9 cellular contexts compared by ENCODE assay signal in genomic region chr3:120177907-120178306, GRCh38.
A peak's percentile ranks its signal among the peaks of the same experiment; 100 is the strongest.
DNase-seq lines count a peak whose midpoint lies in the region; ATAC-seq, FAIRE-seq and TF ChIP-seq lines count a peak whose summit lies in the region.
"Had no signal": no experiment of that assay in that cellular context is flagged by ENCODE, and none has a peak within 500 bp of the region (broad histone marks: within the 10 kb centered on the region; RNA-seq: fewer than 3 reads in every experiment).

No MANE protein-coding gene starts in this region.

- no peaks in the 10 kb centered on the region for H4K20me1 ChIP-seq in endothelial cell of umbilical vein (replicated peaks; ENCODE audit: control insufficient read depth, extremely low read depth, insufficient read depth, low read length)
- H4K20me1 ChIP-seq: BLaER1 had no signal

- CTCF ChIA-PET in endothelial cell of umbilical vein (lab: Charles Lee) = interaction anchor here (0.8 to 3.7 kb wide), 6 partner anchors 18 to 364 kb away, joined by 3 to 23 read pairs (median 4); no protein-coding TSS in a partner anchor

- peak overlapping the region; percentile 85 for H2AFZ ChIP-seq in endothelial cell of umbilical vein (ENCODE audit: low read depth, low read length)

- H3K79me2 ChIP-seq in endothelial cell of umbilical vein (ENCODE audit: control insufficient read depth, insufficient read depth, low read length) = no peaks in the 10 kb centered on the region

- TF ChIP-seq POLR2A in heart left ventricle (IDR thresholded peaks at IDR 0.05) (no peak), endothelial cell of umbilical vein (IDR thresholded peaks at IDR 0.05; ENCODE audit: low read depth, low read length) (no peak)

- TF ChIP-seq CTCF in heart left ventricle (IDR thresholded peaks at IDR 0.05) = no peak
- no peak for TF ChIP-seq CTCF in endothelial cell of umbilical vein (IDR thresholded peaks at IDR 0.05; ENCODE audit: extremely low read depth in 1 of 2, insufficient read depth in 1 of 2, low read depth in 1 of 2, low read length in 2 of 2)
- no peak for TF ChIP-seq CTCF in upper lobe of right lung (IDR thresholded peaks at IDR 0.05)

- H3K4me1 ChIP-seq in heart left ventricle = peaks cover 0 to 17% (median 6%) of the 10 kb centered on the region in 12 donors
- H3K4me1 ChIP-seq in endothelial cell of umbilical vein (ENCODE audit: control insufficient read depth, extremely low read depth, insufficient read depth, low read length) = peaks cover 23% of the 10 kb centered on the region
- peaks cover 19% of the 10 kb centered on the region for H3K4me1 ChIP-seq in upper lobe of right lung
- H3K4me1 ChIP-seq: BLaER1 had no signal

- 72 to 83% (median 73%) methylated on average over 2 of the region's 2 CpGs for WGBS in heart left ventricle, 4 donors

- H3K27ac ChIP-seq in heart left ventricle (peak overlapping the region in 7 of 12 donors; percentile 3 to 51 (median 37)), endothelial cell of umbilical vein (ENCODE audit: insufficient read depth, low read depth, low read length) (peak overlapping the region; percentile 72), upper lobe of right lung (peak overlapping the region; percentile 60)
- H3K27ac ChIP-seq: BLaER1 had no signal

- intact Hi-C loops in heart left ventricle (cut with DNase I) (no loop called here), left cardiac atrium (cut with DNase I) (no loop called here), endothelial cell of umbilical vein (cut with micrococcal nuclease) (loop anchor here (1.0 kb wide), 1 partner anchor 83 kb away; no protein-coding TSS in a partner anchor), upper lobe of right lung (cut with DNase I) (no loop called here)

- H3K4me3 ChIP-seq in heart left ventricle (no peak overlapping the region), endothelial cell of umbilical vein (replicated peaks in 1 of 3; ENCODE audit: insufficient read depth in 1 of 3, low read depth in 1 of 3, low read length in 3 of 3) (no peak overlapping the region), upper lobe of right lung (no peak overlapping the region)
- H3K4me3 ChIP-seq: BLaER1 had no signal

- ATAC-seq in heart left ventricle = peak in 1 of 4 donors; percentile 8
- no peak for ATAC-seq in left cardiac atrium
- ATAC-seq in upper lobe of right lung = peak; percentile 72
- ATAC-seq in GM18907 (IDR thresholded peaks at IDR 0.05; ENCODE audit: unreplicated experiment) = no peak

- no peak for FAIRE-seq in endothelial cell of umbilical vein (lab: Jason Lieb, UNC)

- H3K36me3 ChIP-seq in heart left ventricle (no peaks in the 10 kb centered on the region), endothelial cell of umbilical vein (ENCODE audit: control insufficient read depth in 2 of 2, extremely low read depth in 1 of 2, insufficient read depth in 2 of 2, low read length in 2 of 2) (no peaks in the 10 kb centered on the region), upper lobe of right lung (no peaks in the 10 kb centered on the region)
- H3K36me3 ChIP-seq: BLaER1 had no signal

- H3K9me3 ChIP-seq in heart left ventricle (no peaks in the 10 kb centered on the region), endothelial cell of umbilical vein (replicated peaks; ENCODE audit: control insufficient read depth, insufficient read depth, low read length) (no peaks in the 10 kb centered on the region), upper lobe of right lung (no peaks in the 10 kb centered on the region)
- H3K9me3 ChIP-seq: BLaER1 had no signal

- peak overlapping the region; percentile 47 for H3K9ac ChIP-seq in endothelial cell of umbilical vein (replicated peaks; ENCODE audit: extremely low read depth, insufficient read depth, low read length)
- H3K9ac ChIP-seq: BLaER1 had no signal

- no peaks in the 10 kb centered on the region for H3K9me1 ChIP-seq in endothelial cell of umbilical vein (replicated peaks; ENCODE audit: control insufficient read depth, extremely low read depth, insufficient read depth, low read length)

- POLR2A ChIA-PET in endothelial cell of umbilical vein (lab: Charles Lee) = interaction anchor here (5.1 kb wide), 1 partner anchor 83 kb away, joined by 37 read pairs; the partner anchor contains the start of gene GSK3B

- H3K27me3 ChIP-seq in heart left ventricle = no peaks in the 10 kb centered on the region
- no peaks in the 10 kb centered on the region for H3K27me3 ChIP-seq in endothelial cell of umbilical vein (ENCODE audit: control insufficient read depth in 2 of 2, insufficient read depth in 2 of 2, low read length in 2 of 2)
- H3K27me3 ChIP-seq in upper lobe of right lung = no peaks in the 10 kb centered on the region
- H3K27me3 ChIP-seq: BLaER1 had no signal

- DNase-seq in heart left ventricle = no peak
- no peak for DNase-seq in left cardiac atrium
- DNase-seq in NOMO-1 treated with dmso at 0.1 percent for 144 hours (lab: John Stamatoyannopoulos, UW; ENCODE audit: unreplicated experiment) = peak; percentile 76
- no peak for DNase-seq in endothelial cell of umbilical vein (ENCODE audit: low read depth, low spot score)
- DNase-seq in upper lobe of right lung = no peak
- no peak for DNase-seq in foreskin melanocyte
- no peak for DNase-seq in globus pallidus (ENCODE audit: low spot score)

- dilution Hi-C loops in endothelial cell of umbilical vein (cut with MboI; ENCODE audit: extremely low pct_ligation_motif_present, low sequenced_read_pairs) = no loop called here

- BruUV-seq in endothelial cell of umbilical vein (replicated peaks; lab: Mats Ljungman, UMichigan) = no TSS peak

- peak overlapping the region; percentile 64 for H3K4me2 ChIP-seq in endothelial cell of umbilical vein (ENCODE audit: insufficient read depth, low read length)
- H3K4me2 ChIP-seq: BLaER1 had no signal

TF ChIP-seq in endothelial cell of umbilical vein, 7 proteins besides CTCF, POLR2A, EP300 and RAD21:
- TF ChIP-seq MAX (IDR thresholded peaks at IDR 0.05; ENCODE audit: insufficient read depth, insufficient read length) = no peak
- TF ChIP-seq POLR2AphosphoS5 (IDR thresholded peaks at IDR 0.05; ENCODE audit: insufficient read depth, low read depth, low read length) = no peak
- no peak for TF ChIP-seq JUN (IDR thresholded peaks at IDR 0.05; ENCODE audit: borderline replicate concordance, insufficient read depth, insufficient read length, low read depth)
- no peak for TF ChIP-seq FOS (IDR thresholded peaks at IDR 0.05; ENCODE audit: borderline replicate concordance, insufficient read depth, low read length)
- TF ChIP-seq GATA2 (IDR thresholded peaks at IDR 0.05; ENCODE audit: insufficient read depth, insufficient read length, low read depth, low read length) = no peak
- no peak for TF ChIP-seq MYC (IDR thresholded peaks at IDR 0.05; ENCODE audit: low read depth, low read length)
- TF ChIP-seq EZH2 (IDR thresholded peaks at IDR 0.05; ENCODE audit: borderline replicate concordance, low read depth, low read length, severe bottlenecking) = no peak
